In the genomic region with DNA sequence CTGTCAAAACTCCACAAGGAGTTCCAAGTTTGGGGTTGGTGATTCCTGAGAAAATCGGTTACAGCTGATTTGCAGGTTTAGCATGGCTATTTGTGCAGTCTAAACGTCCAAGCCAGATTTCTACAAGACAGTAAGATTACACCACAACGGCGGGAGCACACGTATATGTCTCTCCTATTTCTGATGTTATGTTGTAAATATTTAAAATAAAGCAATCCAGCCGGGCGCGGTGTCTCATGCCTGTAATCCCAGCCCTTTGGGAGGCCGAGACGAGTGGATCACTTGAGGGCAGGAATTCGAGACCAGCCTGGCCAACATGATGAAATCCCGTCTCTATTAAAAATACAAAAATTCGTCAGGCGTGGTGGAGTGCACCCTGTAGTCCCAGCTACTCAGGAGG, we compare ENCODE assay signal across 24 cellular contexts.
DNase-seq lines count a peak whose midpoint lies in the region; ATAC-seq, FAIRE-seq and TF ChIP-seq lines count a peak whose summit lies in the region.
"Had no signal": no experiment of that assay in that cellular context is flagged by ENCODE, and none has a peak within 500 bp of the region (broad histone marks: within the 10 kb centered on the region; RNA-seq: fewer than 3 reads in every experiment).

No MANE protein-coding gene starts in this region.

- H3K27ac ChIP-seq in A549: no peak overlapping the region
- H3K27ac ChIP-seq in endodermal cell (ENCODE audit: low read depth, low read length): no peak overlapping the region
- H3K27ac ChIP-seq: 22Rv1; BLaER1 treated with 17β-estradiol and CSF1 and Interleukin-3, amounts not matched to agents 10 nM and 100 nM had no signal

- no peak for DNase-seq in A549 (ENCODE audit: low read depth in 1 of 2, low spot score in 1 of 2)
- peak; percentile 26 for DNase-seq in endodermal cell
- peak; percentile 41 for DNase-seq in mesenteric fat pad (ENCODE audit: low spot score)
- DNase-seq in medulla oblongata (ENCODE audit: extremely low spot score): no peak
- no peak for DNase-seq in middle frontal gyrus (ENCODE audit: extremely low spot score, low spot score)
- no peak for DNase-seq in dedifferentiated amniotic fluid mesenchymal stem cell (ENCODE audit: extremely low spot score)
- DNase-seq: ACHN; AML-193; BE2C; Calu3; CD4-positive, alpha-beta T cell; CD8-positive, alpha-beta memory T cell; COR-L47; DMS53; DMS79 treated with DMSO at 0.1 percent for 48 hours; GOT3; HFFc6 had no signal

- WGBS in A549 (ENCODE audit: missing lambda C conversion rate): 55% methylated on average over 14 of the region's 14 CpGs
- 96 to 98% methylated on average over 11 to 14 of the region's 14 CpGs for WGBS in endodermal cell (ENCODE audit: insufficient coverage in 1 of 2, insufficient read length in 1 of 2), 2 experiments

- no peak for ATAC-seq in A549

- H3K4me3 ChIP-seq in A549 (no peak overlapping the region), endodermal cell (ENCODE audit: low read length) (no peak overlapping the region)
- H3K4me3 ChIP-seq: BLaER1 treated with 17β-estradiol and CSF1 and Interleukin-3, amounts not matched to agents 10 nM and 100 nM; HAP-1 had no signal

- H3K4me1 ChIP-seq in A549 (no peaks in the 10 kb centered on the region), endodermal cell (ENCODE audit: control insufficient read depth, insufficient read depth, low read length) (no peaks in the 10 kb centered on the region)
- H3K4me1 ChIP-seq: BE2C; BLaER1 treated with 17β-estradiol and CSF1 and Interleukin-3, amounts not matched to agents 10 nM and 100 nM; HAP-1 had no signal

- TF ChIP-seq EP300 in A549 (IDR thresholded peaks at IDR 0.05): no peak

- no peak for TF ChIP-seq POLR2A in A549 (IDR thresholded peaks at IDR 0.05; ENCODE audit: low read length)

- no peak overlapping the region for H3K9ac ChIP-seq in endodermal cell (ENCODE audit: extremely low read depth, low read length, poor library complexity, severe bottlenecking)
- H3K9ac ChIP-seq: BLaER1 treated with 17β-estradiol and CSF1 and Interleukin-3, amounts not matched to agents 10 nM and 100 nM had no signal

- H3K27me3 Mint-ChIP-seq in endodermal cell (ENCODE audit: insufficient read depth): peaks cover 77% of the 10 kb centered on the region

- CTCF ChIA-PET in A549 (lab: Yijun Ruan, JAX): no interaction called here

- no peaks in the 10 kb centered on the region for H3K36me3 Mint-ChIP-seq in endodermal cell (ENCODE audit: low read depth)
- H3K36me3 Mint-ChIP-seq: CD14-positive monocyte had no signal

- H3K36me3 ChIP-seq in endodermal cell (ENCODE audit: control insufficient read depth, insufficient read depth, low read length): no peaks in the 10 kb centered on the region
- H3K36me3 ChIP-seq: BE2C; BLaER1 treated with 17β-estradiol and CSF1 and Interleukin-3, amounts not matched to agents 10 nM and 100 nM; HAP-1 had no signal

- peaks cover 44% of the 10 kb centered on the region for H3K27me3 ChIP-seq in endodermal cell (ENCODE audit: control insufficient read depth, insufficient read depth, low read length, poor library complexity, severe bottlenecking)
- H3K27me3 ChIP-seq: BLaER1 treated with 17β-estradiol and CSF1 and Interleukin-3, amounts not matched to agents 10 nM and 100 nM had no signal

- H3K9me3 ChIP-seq in A549 (0 out of 3 replicates have a peak, but pooled peaks cover 5% of the 10 kb centered on the region), endodermal cell (ENCODE audit: control insufficient read depth, low read length) (peaks cover 6% of the 10 kb centered on the region)
- H3K9me3 ChIP-seq: BE2C, HAP-1 had no signal

- POLR2A ChIA-PET in A549 (lab: Yijun Ruan, JAX): no interaction called here

- FAIRE-seq in A549 (lab: Jason Lieb, UNC): peak; percentile 13
- FAIRE-seq: A204.1, GM12892, H54 had no signal

- no peak overlapping the region for H3K27ac Mint-ChIP-seq in endodermal cell
- H3K27ac Mint-ChIP-seq: CD4-positive, alpha-beta T cell; CD8-positive, alpha-beta memory T cell; HFFc6 had no signal

- no peak for TF ChIP-seq RAD21 in A549 (conservative IDR thresholded peaks at IDR 0.05 in 1 of 2, IDR thresholded peaks at IDR 0.05 in 1 of 2)

- TF ChIP-seq CTCF in A549 (IDR thresholded peaks at IDR 0.05) (no peak), endodermal cell (conservative IDR thresholded peaks at IDR 0.05) (no peak)

- H3K4me2 ChIP-seq in A549: no peak overlapping the region
- H3K4me2 ChIP-seq: BLaER1 treated with 17β-estradiol and CSF1 and Interleukin-3, amounts not matched to agents 10 nM and 100 nM had no signal

- no peak overlapping the region for H3K4me3 Mint-ChIP-seq in endodermal cell
- H3K4me3 Mint-ChIP-seq: CD14-positive monocyte; CD4-positive, alpha-beta T cell; CD8-positive, alpha-beta memory T cell; HFFc6 had no signal

- no peaks in the 10 kb centered on the region for H3K9me3 Mint-ChIP-seq in endodermal cell
- H3K9me3 Mint-ChIP-seq: CD4-positive, alpha-beta T cell; HFFc6 had no signal

- peaks cover 10% of the 10 kb centered on the region for H3K4me1 Mint-ChIP-seq in endodermal cell
- H3K4me1 Mint-ChIP-seq: CD14-positive monocyte; CD8-positive, alpha-beta memory T cell had no signal

TF ChIP-seq in A549, 52 proteins besides CTCF, POLR2A, EP300 and RAD21:
- TF ChIP-seq, protein P1, sequence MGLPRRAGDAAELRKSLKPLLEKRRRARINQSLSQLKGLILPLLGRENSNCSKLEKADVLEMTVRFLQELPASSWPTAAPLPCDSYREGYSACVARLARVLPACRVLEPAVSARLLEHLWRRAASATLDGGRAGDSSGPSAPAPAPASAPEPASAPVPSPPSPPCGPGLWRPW (IDR thresholded peaks at IDR 0.05): no peak
TF ChIP-seq in A549: peak in this region for 0.

Comparison
In these comparisons a context has a peak if more than half of its experiments do, and no peak if none do; other contexts are left out.
1. DNase-seq: peak in endodermal cell (single experiment) and mesenteric fat pad (single experiment); none in A549 (0 of 2), medulla oblongata (single experiment), middle frontal gyrus (single experiment) and dedifferentiated amniotic fluid mesenchymal stem cell (single experiment).